In the genomic region with DNA sequence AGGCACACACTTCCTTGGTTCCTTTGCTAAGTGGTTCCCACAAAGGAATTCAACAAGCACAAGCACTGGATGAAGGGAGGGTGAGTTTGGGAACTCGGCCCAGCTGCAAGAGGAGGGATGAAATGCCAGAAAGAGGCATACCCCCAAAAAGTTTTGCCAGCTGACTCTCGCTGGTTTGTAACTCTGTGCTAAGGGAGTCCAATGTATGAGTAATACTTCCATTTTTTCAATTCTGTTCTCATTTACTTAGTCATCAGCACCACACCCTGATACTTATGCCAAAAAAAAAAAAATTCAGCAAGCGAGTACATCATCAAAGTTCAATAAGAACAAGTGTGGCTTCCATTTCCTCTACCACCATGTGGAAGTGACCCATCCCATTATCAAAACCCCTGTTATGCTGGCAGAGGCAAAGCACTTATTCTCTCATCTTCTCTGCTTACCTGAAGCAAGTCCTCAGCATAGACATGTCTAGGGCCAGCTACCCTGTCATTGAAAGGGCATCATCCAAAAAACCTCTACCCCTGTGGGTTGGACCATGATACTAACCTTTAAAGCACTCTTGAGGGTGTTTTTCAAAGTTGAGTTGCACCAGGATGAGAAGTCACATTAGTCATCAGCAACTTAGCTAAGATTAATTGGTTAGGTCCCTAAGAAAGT, we compare ENCODE assay signal across 9 cellular contexts. TPM values are rescaled to one million over a fixed set of nuclear protein-coding genes. Genes with fewer than 3 reads are reported as not detected.
DNase-seq lines count a peak whose midpoint lies in the region; ATAC-seq and TF ChIP-seq lines count a peak whose summit lies in the region.
"Had no signal": no experiment of that assay in that cellular context is flagged by ENCODE, and none has a peak within 500 bp of the region (broad histone marks: within the 10 kb centered on the region; RNA-seq: fewer than 3 reads in every experiment).

No MANE protein-coding gene starts in this region.

- no peaks in the 10 kb centered on the region for H3K36me3 ChIP-seq in suprapubic skin

- 7% methylated on average over 3 of the region's 3 CpGs for WGBS in suprapubic skin

- H3K4me3 ChIP-seq in fibroblast of the aortic adventitia (ENCODE audit: low read depth, low read length), result no peak overlapping the region
- no peak overlapping the region for H3K4me3 ChIP-seq in suprapubic skin

- DNase-seq in activated CD4-positive, alpha-beta T cell treated with anti-CD3 and anti-CD28 coated beads for 48 hours, result peak; percentile 18
- no peak for DNase-seq in activated CD4-positive, alpha-beta T cell treated with anti-CD3 and anti-CD28 coated beads for 1 hour
- peak; percentile 16 to 26 for DNase-seq in activated CD4-positive, alpha-beta T cell treated with anti-CD3 and anti-CD28 coated beads, Interleukin-2, amount 50 U/mL, for 48 hours
- DNase-seq in fibroblast of the aortic adventitia (ENCODE audit: low read depth) (peak; percentile 98), suprapubic skin (ENCODE audit: low spot score in 2 of 2) (peak in 1 of 2 donors; percentile 78), DMS153 (lab: John Stamatoyannopoulos, UW) (no peak)

- no peak for TF ChIP-seq POLR2A in suprapubic skin (IDR thresholded peaks at IDR 0.05)

- H3K9me3 ChIP-seq in suprapubic skin, result no peaks in the 10 kb centered on the region

- TF ChIP-seq CTCF in fibroblast of the aortic adventitia (IDR thresholded peaks at IDR 0.05; ENCODE audit: insufficient read depth, low read length), result no peak
- TF ChIP-seq CTCF in suprapubic skin (IDR thresholded peaks at IDR 0.05), result no peak

- peak overlapping the region; percentile 81 for H3K27ac ChIP-seq in suprapubic skin
- H3K27ac ChIP-seq: C4-2B had no signal

- H3K27me3 ChIP-seq in suprapubic skin, result no peaks in the 10 kb centered on the region

- H3K4me1 ChIP-seq in suprapubic skin, result peaks cover 15% of the 10 kb centered on the region

- ATAC-seq in HG03460 (IDR thresholded peaks at IDR 0.05; ENCODE audit: unreplicated experiment), result no peak
- ATAC-seq in HG03439 (IDR thresholded peaks at IDR 0.05; ENCODE audit: unreplicated experiment), result no peak

- TF ChIP-seq EP300 in suprapubic skin (IDR thresholded peaks at IDR 0.05), result no peak

RNA-seq across cellular contexts. Expression of gene HYCC1, which starts 6.9 kb away (rescaled TPM):
- total RNA-seq in fibroblast of the aortic adventitia (ENCODE audit: low replicate concordance) (113 and 264 TPM in 2 replicates), suprapubic skin (10 to 100 TPM in 3 of 4 donors, 1 to 10 TPM in 1; 8.3 to 22.6 (median 12.7) TPM)

Comparison
In these comparisons a context has a peak if more than half of its experiments do, and no peak if none do; other contexts are left out.
1. DNase-seq: peak in activated CD4-positive, alpha-beta T cell treated with anti-CD3 and anti-CD28 coated beads for 48 hours (single experiment), activated CD4-positive, alpha-beta T cell treated with anti-CD3 and anti-CD28 coated beads, Interleukin-2, amount 50 U/mL, for 48 hours (2 of 2) and fibroblast of the aortic adventitia (single experiment); none in activated CD4-positive, alpha-beta T cell treated with anti-CD3 and anti-CD28 coated beads for 1 hour (single experiment) and DMS153 (single experiment).